Comparison of ENCODE assay signal across 8 cellular contexts in the genomic region with DNA sequence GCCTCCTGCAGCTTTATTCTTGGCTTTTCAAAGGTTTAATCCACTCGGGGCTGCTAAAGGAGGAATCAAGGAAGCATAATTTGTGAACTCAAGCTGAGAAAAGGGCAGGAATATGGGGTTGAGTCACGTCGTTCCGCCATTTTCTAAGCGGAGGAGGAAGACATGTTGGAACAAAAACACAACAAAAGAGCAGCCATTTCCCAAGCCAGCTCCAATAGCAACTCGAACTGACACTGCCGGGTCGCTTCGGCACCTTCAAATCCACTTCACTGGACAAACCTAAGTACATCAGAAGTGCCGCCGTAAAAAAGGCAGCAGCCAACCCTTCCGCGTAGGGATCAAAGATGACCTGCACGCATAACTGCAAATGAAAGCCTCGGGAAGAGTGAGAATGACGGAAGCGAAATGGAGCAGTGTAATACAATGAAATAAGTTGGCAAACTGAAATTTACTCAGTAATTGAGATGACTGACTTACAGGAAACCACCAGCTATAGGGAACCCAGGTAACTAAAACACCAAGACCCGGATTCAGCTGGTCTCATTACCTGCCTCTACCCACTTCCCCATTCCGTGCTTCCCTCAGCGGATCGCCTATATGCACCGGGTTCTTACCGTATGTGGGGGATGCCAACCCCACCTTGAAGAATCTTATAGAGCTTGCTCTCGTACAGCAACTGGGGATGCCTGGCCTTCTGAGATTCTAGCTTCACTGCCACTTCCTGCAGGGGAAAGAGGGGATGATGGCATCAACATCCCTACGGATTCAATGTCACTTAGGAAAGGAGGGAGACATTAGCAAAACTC. TPM values are rescaled to one million over a fixed set of nuclear protein-coding genes. Genes with fewer than 3 reads are reported as not detected.
A peak's percentile ranks its signal among the peaks of the same experiment; 100 is the strongest.
DNase-seq lines count a peak whose midpoint lies in the region; ATAC-seq and TF ChIP-seq lines count a peak whose summit lies in the region.

No MANE protein-coding gene starts in this region.

- TF ChIP-seq CTCF in activated CD8-positive, alpha-beta T cell treated with anti-CD3 and anti-CD28 coated beads for 36 hours (IDR thresholded peaks at IDR 0.05) = no peak
- TF ChIP-seq CTCF in esophagus muscularis mucosa (IDR thresholded peaks at IDR 0.05) = no peak
- TF ChIP-seq CTCF in nephron (IDR thresholded peaks at IDR 0.05; ENCODE audit: unreplicated experiment in 3 of 3) = no peak

- CTCF ChIA-PET in activated CD8-positive, alpha-beta T cell treated with anti-CD3 and anti-CD28 coated beads for 36 hours (lab: Charles Lee) = interaction anchor here (0.6 to 2.9 kb wide), 12 partner anchors 9 to 410 kb away, joined by 3 to 7 read pairs (median 4); no protein-coding TSS in a partner anchor

- POLR2A ChIA-PET in activated CD8-positive, alpha-beta T cell treated with anti-CD3 and anti-CD28 coated beads for 36 hours (lab: Charles Lee) = interaction anchor here (0.6 to 2.8 kb wide), 19 partner anchors 12 to 650 kb away, joined by 3 to 19 read pairs (median 4); a partner anchor contains a TSS

- H3K27ac ChIP-seq in esophagus muscularis mucosa (replicated peaks in 1 of 4) = peak overlapping the region; percentile 99

- TF ChIP-seq EP300 in esophagus muscularis mucosa (IDR thresholded peaks at IDR 0.05) = no peak

- no peaks in the 10 kb centered on the region for H3K9me3 ChIP-seq in esophagus muscularis mucosa

- no peaks in the 10 kb centered on the region for H3K27me3 ChIP-seq in esophagus muscularis mucosa

- ATAC-seq in HG02763 (IDR thresholded peaks at IDR 0.05; ENCODE audit: unreplicated experiment) (peak; percentile 28), HG03439 (IDR thresholded peaks at IDR 0.05; ENCODE audit: unreplicated experiment) (no peak)
- ATAC-seq in activated CD8-positive, alpha-beta T cell treated with anti-CD3 and anti-CD28 coated beads for 36 hours = peak; percentile 5

- DNase-seq in NCI-H82 (lab: John Stamatoyannopoulos, UW) = peak; percentile 41
- DNase-seq in NCI-H82 treated with DMSO at 0.1 percent for 48 hours (lab: John Stamatoyannopoulos, UW; ENCODE audit: unreplicated experiment) = no peak
- peak; percentile 40 for DNase-seq in NCI-H345 (lab: John Stamatoyannopoulos, UW)
- peak; percentile 63 for DNase-seq in activated CD8-positive, alpha-beta T cell treated with anti-CD3 and anti-CD28 coated beads for 36 hours
- no peak for DNase-seq in esophagus muscularis mucosa (ENCODE audit: extremely low spot score)

- no peaks in the 10 kb centered on the region for H3K27me3 Mint-ChIP-seq in activated CD8-positive, alpha-beta T cell treated with anti-CD3 and anti-CD28 coated beads for 36 hours
- peaks cover 3% of the 10 kb centered on the region for H3K27me3 Mint-ChIP-seq in nephron (ENCODE audit: low read depth)

- H3K4me3 Mint-ChIP-seq in activated CD8-positive, alpha-beta T cell treated with anti-CD3 and anti-CD28 coated beads for 36 hours = peak overlapping the region; percentile 96
- H3K4me3 Mint-ChIP-seq in nephron = peak overlapping the region; percentile 96 to 100 (median 98)

- no peaks in the 10 kb centered on the region for H3K9me3 Mint-ChIP-seq in activated CD8-positive, alpha-beta T cell treated with anti-CD3 and anti-CD28 coated beads for 36 hours
- H3K9me3 Mint-ChIP-seq in nephron = no peaks in the 10 kb centered on the region

- WGBS in esophagus muscularis mucosa = under 1% methylated on average over 22 of the region's 25 CpGs

- no peak for TF ChIP-seq POLR2A in esophagus muscularis mucosa (IDR thresholded peaks at IDR 0.05; ENCODE audit: low read depth)

- peak overlapping the region; percentile 84 to 97 (median 95) for H3K4me3 ChIP-seq in esophagus muscularis mucosa

- H3K36me3 ChIP-seq in esophagus muscularis mucosa = peaks cover 9 to 42% (median 27%) of the 10 kb centered on the region in 4 donors

- intact Hi-C loops in activated CD8-positive, alpha-beta T cell treated with anti-CD3 and anti-CD28 coated beads for 36 hours (cut with micrococcal nuclease) = no loop called here
- intact Hi-C loops in esophagus muscularis mucosa (cut with DNase I) = loop anchor here (5.0 kb wide), 1 partner anchor 52 kb away; no protein-coding TSS in a partner anchor

- peaks cover 32% of the 10 kb centered on the region for H3K4me1 Mint-ChIP-seq in activated CD8-positive, alpha-beta T cell treated with anti-CD3 and anti-CD28 coated beads for 36 hours (ENCODE audit: low read depth)
- H3K4me1 Mint-ChIP-seq in nephron = peaks cover 38% of the 10 kb centered on the region

- H3K36me3 Mint-ChIP-seq in activated CD8-positive, alpha-beta T cell treated with anti-CD3 and anti-CD28 coated beads for 36 hours (ENCODE audit: low read depth) = peaks cover 58% of the 10 kb centered on the region
- H3K36me3 Mint-ChIP-seq in nephron (ENCODE audit: low read depth) = peaks cover 47% of the 10 kb centered on the region

- H3K27ac Mint-ChIP-seq in activated CD8-positive, alpha-beta T cell treated with anti-CD3 and anti-CD28 coated beads for 36 hours = peak overlapping the region; percentile 99
- H3K27ac Mint-ChIP-seq in nephron = peak overlapping the region; percentile 96 to 100 (median 98)

- H3K4me1 ChIP-seq in esophagus muscularis mucosa = peaks cover 44 to 56% (median 49%) of the 10 kb centered on the region in 4 donors

RNA-seq across cellular contexts. Expression of a gene that starts 1.6 kb away (rescaled TPM):
- 100 to 1,000 TPM; 154 to 168 TPM for total RNA-seq in activated CD8-positive, alpha-beta T cell treated with anti-CD3 and anti-CD28 coated beads for 36 hours
- total RNA-seq in esophagus muscularis mucosa = 100 to 1,000 TPM; 283 to 347 (median 336) TPM

RNA-seq across cellular contexts. Expression of a gene that starts 31.6 kb away (rescaled TPM):
- total RNA-seq in activated CD8-positive, alpha-beta T cell treated with anti-CD3 and anti-CD28 coated beads for 36 hours = 1 to 10 TPM; 1.1 TPM
- total RNA-seq in esophagus muscularis mucosa = 10 to 100 TPM; 11.9 to 22.0 (median 19.5) TPM

Comparison
In these comparisons a context has a peak if more than half of its experiments do, and no peak if none do; other contexts are left out.
1. DNase-seq: peak in NCI-H82 (single experiment), NCI-H345 (single experiment) and activated CD8-positive, alpha-beta T cell treated with anti-CD3 and anti-CD28 coated beads for 36 hours (single experiment); none in NCI-H82 treated with DMSO at 0.1 percent for 48 hours (single experiment) and esophagus muscularis mucosa (single experiment).
2. RNA of a gene that starts 31.6 kb away (total RNA-seq): 11.9 to 22.0 TPM in esophagus muscularis mucosa; 1.1 TPM in activated CD8-positive, alpha-beta T cell treated with anti-CD3 and anti-CD28 coated beads for 36 hours; every median in the first group is over 4 times any median in the second.